ENCODE assay signal across 13 cellular contexts in genomic region chr18:79413025-79413424, GRCh38.
"Had no signal": no experiment of that assay in that cellular context is flagged by ENCODE, and none has a peak within 500 bp of the region (broad histone marks: within the 10 kb centered on the region; RNA-seq: fewer than 3 reads in every experiment).

No MANE protein-coding gene starts in this region.

- H3K4me3 Mint-ChIP-seq: activated CD4-positive, alpha-beta memory T cell treated with anti-CD3 and anti-CD28 coated beads, Interleukin-2, amount 10 ng/mL, durations not matched to agents 7 days and 5 days; effector memory CD8-positive, alpha-beta T cell; neural crest cell had no signal

- H3K36me3 ChIP-seq: brain microvascular endothelial cell had no signal

- H3K27ac Mint-ChIP-seq: activated CD4-positive, alpha-beta memory T cell treated with anti-CD3 and anti-CD28 coated beads, Interleukin-2, amount 10 ng/mL, durations not matched to agents 7 days and 5 days had no signal

- H3K27ac ChIP-seq: brain microvascular endothelial cell, SK-N-MC, stomach had no signal

- H3K27me3 Mint-ChIP-seq: activated CD4-positive, alpha-beta memory T cell treated with anti-CD3 and anti-CD28 coated beads, Interleukin-2, amount 10 ng/mL, durations not matched to agents 7 days and 5 days; effector memory CD8-positive, alpha-beta T cell had no signal

- DNase-seq: activated CD4-positive, alpha-beta memory T cell treated with anti-CD3 and anti-CD28 coated beads, Interleukin-2, amount 10 ng/mL, durations not matched to agents 7 days and 5 days; activated CD4-positive, alpha-beta T cell treated with anti-CD3 and anti-CD28 coated beads for 1 hour; activated naive CD4-positive, alpha-beta T cell treated with anti-CD3 and anti-CD28 coated beads, Interleukin-2, amount 50 U/mL, for 16 hours; amygdala; brain microvascular endothelial cell; effector memory CD8-positive, alpha-beta T cell; hypothalamus; left colon; stimulated activated CD4-positive, alpha-beta T cell treated with anti-CD3 and anti-CD28 coated beads, Interleukin-4, amount 100 ng/mL, for 1 hour; stimulated activated CD8-positive, alpha-beta memory T cell treated with anti-CD3 and anti-CD28 coated beads, Interleukin-4, amount 100 ng/mL, for 48 hours; stomach had no signal

- H3K4me1 ChIP-seq: stomach had no signal

- H3K27me3 ChIP-seq: stomach had no signal

- H3K9me3 ChIP-seq: stomach had no signal

- ATAC-seq: effector memory CD8-positive, alpha-beta T cell; left colon had no signal

- H3K4me3 ChIP-seq: stomach had no signal

- H3K9me3 Mint-ChIP-seq: activated CD4-positive, alpha-beta memory T cell treated with anti-CD3 and anti-CD28 coated beads, Interleukin-2, amount 10 ng/mL, durations not matched to agents 7 days and 5 days; effector memory CD8-positive, alpha-beta T cell; neural crest cell had no signal
